ENCODE assay signal across 8 cellular contexts in genomic region chr9:32431940-32432555, GRCh38. TPM values are rescaled to one million over a fixed set of nuclear protein-coding genes. Genes with fewer than 3 reads are reported as not detected.
DNase-seq lines count a peak whose midpoint lies in the region; ATAC-seq, FAIRE-seq and TF ChIP-seq lines count a peak whose summit lies in the region.

No MANE protein-coding gene starts in this region.

- H3K4me1 Mint-ChIP-seq in activated naive CD8-positive, alpha-beta T cell treated with anti-CD3 and anti-CD28 coated beads, Interleukin-2, amount 50 U/mL, for 24 hours = no peaks in the 10 kb centered on the region

- no peaks in the 10 kb centered on the region for H3K36me3 Mint-ChIP-seq in activated naive CD8-positive, alpha-beta T cell treated with anti-CD3 and anti-CD28 coated beads, Interleukin-2, amount 50 U/mL, for 24 hours (ENCODE audit: low read depth)

- TF ChIP-seq POLR2A in A549 (IDR thresholded peaks at IDR 0.05; ENCODE audit: low read length) = no peak

- H3K27me3 Mint-ChIP-seq in activated naive CD8-positive, alpha-beta T cell treated with anti-CD3 and anti-CD28 coated beads, Interleukin-2, amount 50 U/mL, for 24 hours = no peaks in the 10 kb centered on the region

- H3K4me1 ChIP-seq in A549 = peaks cover 7% of the 10 kb centered on the region

- no peak overlapping the region for H3K4me3 Mint-ChIP-seq in activated naive CD8-positive, alpha-beta T cell treated with anti-CD3 and anti-CD28 coated beads, Interleukin-2, amount 50 U/mL, for 24 hours

- no peak for TF ChIP-seq EP300 in A549 (IDR thresholded peaks at IDR 0.05)

- H3K9me3 ChIP-seq in A549 = no peaks in the 10 kb centered on the region

- peak; percentile 36 to 42; a peak in 3 of 5 replicates for TF ChIP-seq RAD21 in A549 (conservative IDR thresholded peaks at IDR 0.05 in 1 of 2, IDR thresholded peaks at IDR 0.05 in 1 of 2)

- no peak for FAIRE-seq in A549 (lab: Jason Lieb, UNC)

- no peak overlapping the region for H3K27ac Mint-ChIP-seq in activated naive CD8-positive, alpha-beta T cell treated with anti-CD3 and anti-CD28 coated beads, Interleukin-2, amount 50 U/mL, for 24 hours

- POLR2A ChIA-PET in A549 (lab: Yijun Ruan, JAX) (no interaction called here), GM10248 (lab: Yijun Ruan, JAX) (no interaction called here)

- H3K27ac ChIP-seq in A549 = no peak overlapping the region

- no peak overlapping the region for H3K4me2 ChIP-seq in A549

- CTCF ChIA-PET in A549 (lab: Yijun Ruan, JAX) (interaction anchor here (0.6 to 15.8 kb wide), 28 partner anchors 8 to 150 kb away, joined by 3 to 159 read pairs (median 4); partner anchors contain the start of genes ACO1, NDUFB6 and RIGI), GM10248 (lab: Yijun Ruan, JAX) (interaction anchor here (0.7 to 2.7 kb wide), 10 partner anchors 10 to 536 kb away, joined by 3 to 30 read pairs (median 6); partner anchors contain the start of gene ACO1)

- peak; percentile 77 to 88; a peak in 5 of 6 replicates for ATAC-seq in A549
- ATAC-seq in activated naive CD8-positive, alpha-beta T cell treated with anti-CD3 and anti-CD28 coated beads, Interleukin-2, amount 50 U/mL, for 24 hours = peak; percentile 51
- no peak for ATAC-seq in HG03108 (IDR thresholded peaks at IDR 0.05; ENCODE audit: unreplicated experiment)
- ATAC-seq in HG03159 (IDR thresholded peaks at IDR 0.05; ENCODE audit: unreplicated experiment) = no peak

- peak; percentile 59 for TF ChIP-seq CTCF in A549 (IDR thresholded peaks at IDR 0.05)
- TF ChIP-seq CTCF in GM10248 (IDR thresholded peaks at IDR 0.05; ENCODE audit: control extremely low read depth, extremely low read depth, low read depth, missing control alignments) = peak; percentile 33

- DNase-seq in A549 (ENCODE audit: low read depth in 1 of 2, low spot score in 1 of 2) (peak; percentile 17 to 25), GM10248 (ENCODE audit: extremely low spot score) (peak; percentile 18), NCI-H345 (lab: John Stamatoyannopoulos, UW) (peak; percentile 12), iris pigment epithelial cell (ENCODE audit: low read depth) (peak; percentile 53)
- DNase-seq in activated naive CD8-positive, alpha-beta T cell treated with anti-CD3 and anti-CD28 coated beads, Interleukin-2, amount 50 U/mL, for 24 hours = peak; percentile 38
- peak in 2 of 3 donors; percentile 6 to 9 for DNase-seq in stimulated activated CD4-positive, alpha-beta T cell treated with anti-CD3 and anti-CD28 coated beads, TNF-alpha, amount 100 ng/mL, for 48 hours (ENCODE audit: low read depth in 3 of 3)

- WGBS in A549 (ENCODE audit: missing lambda C conversion rate) = 74% methylated on average over 10 of the region's 10 CpGs

- no peak overlapping the region for H3K4me3 ChIP-seq in A549

- H3K9me3 Mint-ChIP-seq in activated naive CD8-positive, alpha-beta T cell treated with anti-CD3 and anti-CD28 coated beads, Interleukin-2, amount 50 U/mL, for 24 hours = no peaks in the 10 kb centered on the region

TF ChIP-seq in A549, 52 proteins besides CTCF, POLR2A, EP300 and RAD21:
- TF ChIP-seq SMC3 (IDR thresholded peaks at IDR 0.05) (peak; percentile 61), HDAC2 (IDR thresholded peaks at IDR 0.05) (no peak)
TF ChIP-seq in A549: peak in this region for 1.

RNA-seq across cellular contexts. Expression of gene ACO1, which starts 47.6 kb away (rescaled TPM):
- 40.2 and 41.0 TPM in 2 replicates for polyA plus RNA-seq in A549 (2011; rRNA removed)
- polyA plus RNA-seq in A549 (2012; cell fraction: cytosol; rRNA removed) = 13.9 and 16.1 TPM in 2 replicates
- 14.8 and 19.7 TPM in 2 replicates for polyA plus RNA-seq in A549 (2012; cell fraction: nucleus; rRNA removed)
- polyA plus RNA-seq in A549 (2017; fragmentation: RNase III; extraction: RNeasy Plus Mini Kit Qiagen cat#74134 plus additional on column Dnase treatment) = 30.4 to 33.4 TPM (median 32.2 TPM) in 3 replicates
- polyA minus RNA-seq in A549 (2011; rRNA and poly(A)+ RNA removed) = 30.8 and 38.3 TPM in 2 replicates

Comparison
In these comparisons a context has a peak if more than half of its experiments do, and no peak if none do; other contexts are left out.
1. ATAC-seq: peak in A549 (2 of 2) and activated naive CD8-positive, alpha-beta T cell treated with anti-CD3 and anti-CD28 coated beads, Interleukin-2, amount 50 U/mL, for 24 hours (single experiment); none in HG03108 (single experiment) and HG03159 (single experiment).
2. Peak in every context shown above with its lines, with median percentiles within 50 percentile points of each other: DNase-seq.